Comparison of ENCODE assay signal across 15 cellular contexts in the genomic region with DNA sequence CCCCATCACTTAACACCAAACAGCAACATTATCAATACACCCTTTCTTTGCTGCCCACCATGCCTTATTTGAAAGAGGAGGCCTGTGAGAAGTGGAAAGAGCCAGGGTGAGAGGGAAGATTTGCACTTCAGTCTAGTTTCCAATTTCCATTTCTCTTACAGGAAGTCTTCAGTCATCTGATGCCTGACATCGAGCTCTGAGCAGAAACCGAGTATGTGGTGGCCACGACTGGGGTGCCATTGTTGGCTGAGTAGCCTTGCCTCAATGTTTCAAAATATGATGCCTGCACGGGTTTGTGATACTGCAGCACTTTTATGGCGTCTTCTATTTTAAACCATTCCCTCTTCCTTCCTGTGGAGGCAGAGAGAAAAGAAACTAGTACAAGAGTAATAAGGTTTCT. TPM values are rescaled to one million over a fixed set of nuclear protein-coding genes. Genes with fewer than 3 reads are reported as not detected.
A peak's percentile ranks its signal among the peaks of the same experiment; 100 is the strongest.
DNase-seq lines count a peak whose midpoint lies in the region; ATAC-seq, FAIRE-seq and TF ChIP-seq lines count a peak whose summit lies in the region.
"Had no signal": no experiment of that assay in that cellular context is flagged by ENCODE, and none has a peak within 500 bp of the region (broad histone marks: within the 10 kb centered on the region; RNA-seq: fewer than 3 reads in every experiment).

No MANE protein-coding gene starts in this region.

- peak overlapping the region; percentile 49 for H2AFZ ChIP-seq in GM12878 (ENCODE audit: control insufficient read depth, low read depth, low read length)

- no peak for TF ChIP-seq POLR2A in GM12878 (IDR thresholded peaks at IDR 0.05; ENCODE audit: low read depth, low read length)

- RAD21 ChIA-PET in GM12878 (lab: Charles Lee; ENCODE audit: unreplicated experiment): no interaction called here

- no peaks in the 10 kb centered on the region for H3K9me3 Mint-ChIP-seq in stimulated activated naive CD8-positive, alpha-beta T cell treated with anti-CD3 and anti-CD28 coated beads, Interleukin-15, Interleukin-2, amounts not matched to agents 100 ng/mL and 50 ng/mL, for 24 hours
- H3K9me3 Mint-ChIP-seq: memory B cell had no signal

- no TSS peak for BruUV-seq in GM12878 (replicated peaks; lab: Mats Ljungman, UMichigan)

- no peak overlapping the region for H3K4me3 ChIP-seq in Jurkat, Clone E6-1 (ENCODE audit: low read length)
- H3K4me3 ChIP-seq in GM12878 (peak overlapping the region; percentile 12; the same call in 1 of the 2 replicates), urinary bladder (ENCODE audit: low read depth, low read length) (no peak overlapping the region)
- H3K4me3 ChIP-seq: HAP-1, stomach had no signal

- intact Hi-C loops in GM12878 (cut with micrococcal nuclease; ENCODE audit: unreplicated experiment): no loop called here

- FAIRE-seq in GM12878 (lab: Jason Lieb, UNC): peak; percentile 44

- no peaks in the 10 kb centered on the region for H4K20me1 ChIP-seq in GM12878 (ENCODE audit: control insufficient read depth, insufficient read depth)

- H3K79me2 ChIP-seq in GM12878 (ENCODE audit: control insufficient read depth, insufficient read depth, low read length): no peaks in the 10 kb centered on the region

- DNase-seq in stimulated activated naive CD8-positive, alpha-beta T cell treated with anti-CD3 and anti-CD28 coated beads, Interleukin-15, Interleukin-2, amounts not matched to agents 100 U/mL and 50 U/mL, for 24 hours: no peak
- DNase-seq in Jurkat, Clone E6-1 (ENCODE audit: low read depth, low spot score): peak; percentile 28
- DNase-seq in GM12878 (ENCODE audit: low read depth, low spot score): peak; percentile 47
- DNase-seq in NCI-H1436 treated with DMSO at 0.1 percent for 48 hours (lab: John Stamatoyannopoulos, UW): no peak
- DNase-seq in NCI-H774 (lab: John Stamatoyannopoulos, UW): no peak
- DNase-seq: BE2C, IMR-90, NCI-H2171 treated with DMSO at 0.1 percent for 48 hours, stomach, T-helper 9 cell had no signal

- no peaks in the 10 kb centered on the region for H3K27me3 ChIP-seq in GM12878 (replicated peaks in 1 of 2; ENCODE audit: control insufficient read depth in 2 of 2, insufficient read depth in 2 of 2, low read length in 1 of 2)
- H3K27me3 ChIP-seq: BE2C, stomach had no signal

- ATAC-seq in stimulated activated naive CD8-positive, alpha-beta T cell treated with anti-CD3 and anti-CD28 coated beads, Interleukin-15, Interleukin-2, amounts not matched to agents 100 U/mL and 50 U/mL, for 24 hours: no peak
- peak; percentile 80 for ATAC-seq in GM12878
- no peak for ATAC-seq in HG03135 (IDR thresholded peaks at IDR 0.05; ENCODE audit: unreplicated experiment)

- peak overlapping the region; percentile 11 for H3K27ac Mint-ChIP-seq in stimulated activated naive CD8-positive, alpha-beta T cell treated with anti-CD3 and anti-CD28 coated beads, Interleukin-15, Interleukin-2, amounts not matched to agents 100 ng/mL and 50 ng/mL, for 24 hours
- H3K27ac Mint-ChIP-seq: memory B cell had no signal

- peak overlapping the region; percentile 58 for H3K4me2 ChIP-seq in GM12878 (ENCODE audit: control insufficient read depth, insufficient read depth)

- H3K27me3 Mint-ChIP-seq in stimulated activated naive CD8-positive, alpha-beta T cell treated with anti-CD3 and anti-CD28 coated beads, Interleukin-15, Interleukin-2, amounts not matched to agents 100 ng/mL and 50 ng/mL, for 24 hours: no peaks in the 10 kb centered on the region
- H3K27me3 Mint-ChIP-seq: memory B cell had no signal

- H3K9me3 ChIP-seq in GM12878 (replicated peaks; ENCODE audit: control insufficient read depth, insufficient read depth, low read length): no peaks in the 10 kb centered on the region
- H3K9me3 ChIP-seq: BE2C, HAP-1, stomach had no signal

- no peak for TF ChIP-seq RAD21 in GM12878 (IDR thresholded peaks at IDR 0.05; ENCODE audit: insufficient read depth, low read depth, low read length)

- POLR2A ChIA-PET in GM12878 (lab: Charles Lee): no interaction called here

- peaks cover 3 to 14% of the 10 kb centered on the region in 2 experiments for H3K36me3 ChIP-seq in GM12878 (ENCODE audit: control insufficient read depth in 2 of 2, insufficient read depth in 2 of 2, low read length in 1 of 2)
- peaks cover 5% of the 10 kb centered on the region for H3K36me3 ChIP-seq in urinary bladder (ENCODE audit: insufficient read depth)

- peak overlapping the region; percentile 1; the same call in 1 of the 2 replicates for H3K9ac ChIP-seq in GM12878 (ENCODE audit: control insufficient read depth, insufficient read depth, low read length)

- TF ChIP-seq CTCF in GM12878 (IDR thresholded peaks at IDR 0.05 in 2 of 3, conservative IDR thresholded peaks at IDR 0.05 in 1 of 3; ENCODE audit: control insufficient read depth in 2 of 3, extremely low read depth in 1 of 3, insufficient read depth in 1 of 3, low read depth in 3 of 3, low read length in 3 of 3): no peak

- H3K27ac ChIP-seq in GM12878 (ENCODE audit: control insufficient read depth, insufficient read depth) (peak overlapping the region; percentile 77), urinary bladder (ENCODE audit: low read depth) (peak overlapping the region; percentile 1)

- 0% methylated on average over 5 of the region's 5 CpGs for WGBS in GM12878 (ENCODE audit: insufficient coverage, insufficient replicate concordance, low lambda C conversion rate, missing lambda C conversion rate)
- WGBS in urinary bladder: 59% methylated on average over 5 of the region's 5 CpGs

- peaks cover 24% of the 10 kb centered on the region for H3K4me1 Mint-ChIP-seq in stimulated activated naive CD8-positive, alpha-beta T cell treated with anti-CD3 and anti-CD28 coated beads, Interleukin-15, Interleukin-2, amounts not matched to agents 100 ng/mL and 50 ng/mL, for 24 hours (ENCODE audit: low read depth)

- H3K4me1 ChIP-seq in GM12878 (ENCODE audit: control insufficient read depth, insufficient read depth, low read length) (peaks cover 27% of the 10 kb centered on the region), urinary bladder (ENCODE audit: insufficient read depth) (peaks cover 1% of the 10 kb centered on the region)
- H3K4me1 ChIP-seq: BE2C, HAP-1 had no signal

- TF ChIP-seq EP300 in GM12878 (IDR thresholded peaks at IDR 0.05; ENCODE audit: borderline replicate concordance in 1 of 2, control insufficient read depth in 1 of 2, low read depth in 2 of 2, low read length in 2 of 2): no peak

- SMC1A ChIA-PET in GM12878 (lab: Charles Lee; ENCODE audit: uncharacterized antibody, unreplicated experiment): interaction anchor here (0.6 to 1.2 kb wide), 3 partner anchors 27 to 99 kb away, joined by 3 read pairs; no protein-coding TSS in a partner anchor

- no peak overlapping the region for H3K4me3 Mint-ChIP-seq in stimulated activated naive CD8-positive, alpha-beta T cell treated with anti-CD3 and anti-CD28 coated beads, Interleukin-15, Interleukin-2, amounts not matched to agents 100 ng/mL and 50 ng/mL, for 24 hours
- H3K4me3 Mint-ChIP-seq: memory B cell had no signal

- in situ Hi-C loops in GM12878 (cut with MboI): no loop called here

- CTCF ChIA-PET in GM12878 (lab: Yijun Ruan, JAX): interaction anchor here (0.6 to 1.3 kb wide), 3 partner anchors 12 to 321 kb away, joined by 3 read pairs; no protein-coding TSS in a partner anchor

- H3K36me3 Mint-ChIP-seq in stimulated activated naive CD8-positive, alpha-beta T cell treated with anti-CD3 and anti-CD28 coated beads, Interleukin-15, Interleukin-2, amounts not matched to agents 100 ng/mL and 50 ng/mL, for 24 hours (ENCODE audit: low read depth): peaks cover 61% of the 10 kb centered on the region

TF ChIP-seq in GM12878, 131 proteins besides CTCF, POLR2A, EP300 and RAD21 (continues in another document):
- no peak for TF ChIP-seq NBN (IDR thresholded peaks at IDR 0.05)
- 0 out of 2 replicates have a peak, but pooled peaks have one; percentile 5 for TF ChIP-seq CREM (IDR thresholded peaks at IDR 0.05; ENCODE audit: low read depth)

RNA-seq across cellular contexts. Expression of gene SMIM29, which starts 39.8 kb away (rescaled TPM):
- polyA plus RNA-seq in Jurkat, Clone E6-1 (2012; ENCODE audit: insufficient read depth, insufficient read length): 21.1 TPM
- 7.9 and 8.8 TPM in 2 replicates for total RNA-seq in GM12878 (2013; cell fraction: nucleolus; rRNA removed)
- total RNA-seq in GM12878 (2014; rRNA removed): 26.9 and 27.7 TPM in 2 replicates
- total RNA-seq in GM12878 (2014; rRNA removed; fragmentation: Illumina TruSeq; extraction: Trizol): 6.8 and 9.0 TPM in 2 replicates
- 17.6 and 19.9 TPM in 2 replicates for total RNA-seq in GM12878 (2021)
- polyA plus RNA-seq in GM12878 (2011; ENCODE audit: low read depth): 10.5 TPM
- 5.9 and 12.5 TPM in 2 replicates for polyA plus RNA-seq in GM12878 (2011; rRNA removed)
- 22.8 and 29.5 TPM in 2 replicates for polyA plus RNA-seq in GM12878 (2011; cell fraction: cytosol; rRNA removed)
- polyA plus RNA-seq in GM12878 (2011; cell fraction: nucleus; rRNA removed): 19.6 and 24.9 TPM in 2 replicates
- polyA plus RNA-seq in GM12878 (2012): 18.4 and 20.4 TPM in 2 replicates
- polyA plus RNA-seq in GM12878 (2014; fragmentation: Illumina TruSeq; extraction: Trizol): 0.65 and 8.7 TPM in 2 replicates
- polyA plus RNA-seq in GM12878 (2014; fragmentation: Nextera tagmentation; extraction: Ambion mirVana): 1 to 10 TPM; 7.1 to 8.4 TPM
- 25.3 and 26.9 TPM in 2 replicates for polyA plus RNA-seq in GM12878 (2014; rRNA removed)
- 10 to 100 TPM; 27.2 to 30.0 TPM for polyA plus RNA-seq in GM12878 (2016; fragmentation: Nextera tagmentation; extraction: Ambion mirVana)
- 7.7 and 15.6 TPM in 2 replicates for polyA minus RNA-seq in GM12878 (2011; rRNA and poly(A)+ RNA removed)
- 5.9 and 6.4 TPM in 2 replicates for polyA minus RNA-seq in GM12878 (2011; cell fraction: cytosol; rRNA and poly(A)+ RNA removed)
- 17.4 and 25.5 TPM in 2 replicates for polyA minus RNA-seq in GM12878 (2011; cell fraction: nucleus; rRNA and poly(A)+ RNA removed)
- 4.2 TPM for total RNA-seq in urinary bladder
- 44.9 TPM for polyA plus RNA-seq in urinary bladder

RNA-seq across cellular contexts. Expression of gene HMGA1, which starts 51.9 kb away (rescaled TPM):
- polyA plus RNA-seq in Jurkat, Clone E6-1 (2012; ENCODE audit: insufficient read depth, insufficient read length): 492 TPM
- total RNA-seq in GM12878 (2013; cell fraction: nucleolus; rRNA removed): 34.9 and 35.0 TPM in 2 replicates
- total RNA-seq in GM12878 (2014; rRNA removed) (417 and 479 TPM in 2 replicates), GM12878 (2014; rRNA removed; fragmentation: Illumina TruSeq; extraction: Trizol) (220 and 264 TPM in 2 replicates), GM12878 (2021) (867 and 885 TPM in 2 replicates), urinary bladder (12.4 TPM)
- 85.7 TPM for polyA plus RNA-seq in GM12878 (2011; ENCODE audit: low read depth)
- polyA plus RNA-seq in GM12878 (2011; rRNA removed) (39.7 and 110 TPM in 2 replicates), GM12878 (2014; fragmentation: Illumina TruSeq; extraction: Trizol) (176 and 537 TPM in 2 replicates), GM12878 (2014; fragmentation: Nextera tagmentation; extraction: Ambion mirVana) (10 to 100 TPM; 13.4 to 38.0 TPM), GM12878 (2014; rRNA removed) (555 and 628 TPM in 2 replicates), GM12878 (2016; fragmentation: Nextera tagmentation; extraction: Ambion mirVana) (100 to 1,000 TPM; 692 to 739 TPM), urinary bladder (23.6 TPM)
- polyA plus RNA-seq in GM12878 (2011; cell fraction: cytosol; rRNA removed): 154 and 186 TPM in 2 replicates
- 132 and 185 TPM in 2 replicates for polyA plus RNA-seq in GM12878 (2011; cell fraction: nucleus; rRNA removed)
- polyA plus RNA-seq in GM12878 (2012): 247 and 313 TPM in 2 replicates
- 32.6 and 67.6 TPM in 2 replicates for polyA minus RNA-seq in GM12878 (2011; rRNA and poly(A)+ RNA removed)
- 96.9 and 109 TPM in 2 replicates for polyA minus RNA-seq in GM12878 (2011; cell fraction: cytosol; rRNA and poly(A)+ RNA removed)
- polyA minus RNA-seq in GM12878 (2011; cell fraction: nucleus; rRNA and poly(A)+ RNA removed): 20.3 and 35.7 TPM in 2 replicates

Comparison
In these comparisons a context has a peak if more than half of its experiments do, and no peak if none do; other contexts are left out.
1. DNase-seq: peak in Jurkat, Clone E6-1 (single experiment) and GM12878 (single experiment); none in stimulated activated naive CD8-positive, alpha-beta T cell treated with anti-CD3 and anti-CD28 coated beads, Interleukin-15, Interleukin-2, amounts not matched to agents 100 U/mL and 50 U/mL, for 24 hours (single experiment), NCI-H1436 treated with DMSO at 0.1 percent for 48 hours (single experiment) and NCI-H774 (single experiment).